ENCODE assay signal across 2 cellular contexts in the genomic region with DNA sequence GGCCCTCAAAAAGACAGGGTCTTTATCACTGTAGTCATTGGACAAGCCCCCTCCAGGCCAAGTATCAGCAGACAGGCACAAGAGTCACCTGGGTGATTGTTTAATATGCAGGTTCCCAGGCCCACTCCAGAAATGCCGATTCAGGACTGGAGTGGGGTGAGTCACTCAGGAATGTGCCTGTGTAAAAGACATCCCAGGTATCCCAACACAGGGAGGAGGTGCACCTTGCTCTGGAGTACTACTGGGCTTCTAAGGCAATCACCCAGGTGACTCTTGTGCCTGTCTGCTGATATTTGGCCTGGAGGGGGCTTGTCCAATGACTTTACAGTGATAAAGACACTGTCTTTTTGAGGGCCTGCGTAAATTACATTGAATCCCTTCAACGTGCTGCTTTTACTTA.
TF ChIP-seq lines count a peak whose summit lies in the region.

No MANE protein-coding gene starts in this region.

TF ChIP-seq in A549, 52 proteins besides CTCF, POLR2A, EP300 and RAD21:
- TF ChIP-seq FOSL2 (IDR thresholded peaks at IDR 0.05) (no peak), FOSL2 (CRISPR knock-in tag; IDR thresholded peaks at IDR 0.05) (0 out of 2 replicates have a peak, but pooled peaks have one; percentile 7), TP53 (CRISPR knock-in tag; IDR thresholded peaks at IDR 0.05) (no peak)

TF ChIP-seq in WTC11, 78 proteins besides CTCF, POLR2A, EP300 and RAD21:
- TF ChIP-seq IRF2 (CRISPR knock-in tag; IDR thresholded peaks at IDR 0.05; ENCODE audit: borderline replicate concordance, low read depth) (no peak), ZNF219 (CRISPR knock-in tag; IDR thresholded peaks at IDR 0.05; ENCODE audit: borderline replicate concordance) (no peak), CREB1 (CRISPR knock-in tag; IDR thresholded peaks at IDR 0.05) (no peak), TEAD1 (CRISPR knock-in tag; IDR thresholded peaks at IDR 0.05) (no peak), GABPB1 (CRISPR knock-in tag; IDR thresholded peaks at IDR 0.05) (no peak)
- TF ChIP-seq, protein P1, sequence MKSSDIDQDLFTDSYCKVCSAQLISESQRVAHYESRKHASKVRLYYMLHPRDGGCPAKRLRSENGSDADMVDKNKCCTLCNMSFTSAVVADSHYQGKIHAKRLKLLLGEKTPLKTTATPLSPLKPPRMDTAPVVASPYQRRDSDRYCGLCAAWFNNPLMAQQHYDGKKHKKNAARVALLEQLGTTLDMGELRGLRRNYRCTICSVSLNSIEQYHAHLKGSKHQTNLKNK (CRISPR knock-in tag; IDR thresholded peaks at IDR 0.05), result no peak
- TF ChIP-seq, protein P2, sequence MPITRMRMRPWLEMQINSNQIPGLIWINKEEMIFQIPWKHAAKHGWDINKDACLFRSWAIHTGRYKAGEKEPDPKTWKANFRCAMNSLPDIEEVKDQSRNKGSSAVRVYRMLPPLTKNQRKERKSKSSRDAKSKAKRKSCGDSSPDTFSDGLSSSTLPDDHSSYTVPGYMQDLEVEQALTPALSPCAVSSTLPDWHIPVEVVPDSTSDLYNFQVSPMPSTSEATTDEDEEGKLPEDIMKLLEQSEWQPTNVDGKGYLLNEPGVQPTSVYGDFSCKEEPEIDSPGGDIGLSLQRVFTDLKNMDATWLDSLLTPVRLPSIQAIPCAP (CRISPR knock-in tag; IDR thresholded peaks at IDR 0.05), result no peak
- TF ChIP-seq, protein P3, sequence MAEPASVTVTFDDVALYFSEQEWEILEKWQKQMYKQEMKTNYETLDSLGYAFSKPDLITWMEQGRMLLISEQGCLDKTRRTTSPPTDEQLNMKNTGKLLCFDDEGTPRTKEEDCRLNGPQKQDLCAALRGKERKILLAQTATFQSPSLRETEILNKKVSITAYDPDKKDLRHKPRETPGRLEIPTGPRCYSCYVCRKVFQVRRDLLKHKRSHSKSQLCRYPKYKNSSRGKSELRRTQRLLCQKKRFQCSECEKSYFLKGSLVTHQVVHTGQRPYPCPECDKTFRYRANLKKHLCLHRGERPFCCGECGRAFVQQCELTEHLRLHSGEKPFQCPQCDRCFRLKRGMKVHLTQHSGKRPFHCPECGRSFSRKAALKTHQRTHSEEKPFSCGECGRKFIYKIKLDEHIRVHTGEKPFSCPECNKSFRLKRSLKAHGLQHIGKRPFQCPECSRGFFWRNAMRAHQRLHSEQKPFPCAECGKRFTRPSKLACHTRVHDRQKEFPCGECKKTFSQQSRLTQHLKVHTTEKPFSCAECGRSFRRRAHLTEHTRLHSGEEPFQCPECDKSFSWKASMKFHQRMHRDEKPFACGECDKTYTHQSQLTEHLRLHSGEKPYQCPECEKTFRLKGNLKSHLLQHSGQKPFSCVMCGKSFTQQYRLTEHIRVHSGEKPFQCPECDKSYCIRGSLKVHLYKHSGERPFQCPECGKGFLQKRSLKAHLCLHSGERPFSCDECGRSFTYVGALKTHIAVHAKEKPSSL (CRISPR knock-in tag; conservative IDR thresholded peaks at IDR 0.05), result no peak
- TF ChIP-seq, protein P4, sequence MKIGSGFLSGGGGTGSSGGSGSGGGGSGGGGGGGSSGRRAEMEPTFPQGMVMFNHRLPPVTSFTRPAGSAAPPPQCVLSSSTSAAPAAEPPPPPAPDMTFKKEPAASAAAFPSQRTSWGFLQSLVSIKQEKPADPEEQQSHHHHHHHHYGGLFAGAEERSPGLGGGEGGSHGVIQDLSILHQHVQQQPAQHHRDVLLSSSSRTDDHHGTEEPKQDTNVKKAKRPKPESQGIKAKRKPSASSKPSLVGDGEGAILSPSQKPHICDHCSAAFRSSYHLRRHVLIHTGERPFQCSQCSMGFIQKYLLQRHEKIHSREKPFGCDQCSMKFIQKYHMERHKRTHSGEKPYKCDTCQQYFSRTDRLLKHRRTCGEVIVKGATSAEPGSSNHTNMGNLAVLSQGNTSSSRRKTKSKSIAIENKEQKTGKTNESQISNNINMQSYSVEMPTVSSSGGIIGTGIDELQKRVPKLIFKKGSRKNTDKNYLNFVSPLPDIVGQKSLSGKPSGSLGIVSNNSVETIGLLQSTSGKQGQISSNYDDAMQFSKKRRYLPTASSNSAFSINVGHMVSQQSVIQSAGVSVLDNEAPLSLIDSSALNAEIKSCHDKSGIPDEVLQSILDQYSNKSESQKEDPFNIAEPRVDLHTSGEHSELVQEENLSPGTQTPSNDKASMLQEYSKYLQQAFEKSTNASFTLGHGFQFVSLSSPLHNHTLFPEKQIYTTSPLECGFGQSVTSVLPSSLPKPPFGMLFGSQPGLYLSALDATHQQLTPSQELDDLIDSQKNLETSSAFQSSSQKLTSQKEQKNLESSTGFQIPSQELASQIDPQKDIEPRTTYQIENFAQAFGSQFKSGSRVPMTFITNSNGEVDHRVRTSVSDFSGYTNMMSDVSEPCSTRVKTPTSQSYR (CRISPR knock-in tag; IDR thresholded peaks at IDR 0.05), result no peak
- TF ChIP-seq, protein P5, sequence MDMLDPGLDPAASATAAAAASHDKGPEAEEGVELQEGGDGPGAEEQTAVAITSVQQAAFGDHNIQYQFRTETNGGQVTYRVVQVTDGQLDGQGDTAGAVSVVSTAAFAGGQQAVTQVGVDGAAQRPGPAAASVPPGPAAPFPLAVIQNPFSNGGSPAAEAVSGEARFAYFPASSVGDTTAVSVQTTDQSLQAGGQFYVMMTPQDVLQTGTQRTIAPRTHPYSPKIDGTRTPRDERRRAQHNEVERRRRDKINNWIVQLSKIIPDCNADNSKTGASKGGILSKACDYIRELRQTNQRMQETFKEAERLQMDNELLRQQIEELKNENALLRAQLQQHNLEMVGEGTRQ (CRISPR knock-in tag; IDR thresholded peaks at IDR 0.05), result no peak
- TF ChIP-seq, protein P6, sequence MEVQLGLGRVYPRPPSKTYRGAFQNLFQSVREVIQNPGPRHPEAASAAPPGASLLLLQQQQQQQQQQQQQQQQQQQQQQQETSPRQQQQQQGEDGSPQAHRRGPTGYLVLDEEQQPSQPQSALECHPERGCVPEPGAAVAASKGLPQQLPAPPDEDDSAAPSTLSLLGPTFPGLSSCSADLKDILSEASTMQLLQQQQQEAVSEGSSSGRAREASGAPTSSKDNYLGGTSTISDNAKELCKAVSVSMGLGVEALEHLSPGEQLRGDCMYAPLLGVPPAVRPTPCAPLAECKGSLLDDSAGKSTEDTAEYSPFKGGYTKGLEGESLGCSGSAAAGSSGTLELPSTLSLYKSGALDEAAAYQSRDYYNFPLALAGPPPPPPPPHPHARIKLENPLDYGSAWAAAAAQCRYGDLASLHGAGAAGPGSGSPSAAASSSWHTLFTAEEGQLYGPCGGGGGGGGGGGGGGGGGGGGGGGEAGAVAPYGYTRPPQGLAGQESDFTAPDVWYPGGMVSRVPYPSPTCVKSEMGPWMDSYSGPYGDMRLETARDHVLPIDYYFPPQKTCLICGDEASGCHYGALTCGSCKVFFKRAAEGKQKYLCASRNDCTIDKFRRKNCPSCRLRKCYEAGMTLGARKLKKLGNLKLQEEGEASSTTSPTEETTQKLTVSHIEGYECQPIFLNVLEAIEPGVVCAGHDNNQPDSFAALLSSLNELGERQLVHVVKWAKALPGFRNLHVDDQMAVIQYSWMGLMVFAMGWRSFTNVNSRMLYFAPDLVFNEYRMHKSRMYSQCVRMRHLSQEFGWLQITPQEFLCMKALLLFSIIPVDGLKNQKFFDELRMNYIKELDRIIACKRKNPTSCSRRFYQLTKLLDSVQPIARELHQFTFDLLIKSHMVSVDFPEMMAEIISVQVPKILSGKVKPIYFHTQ (CRISPR knock-in tag; IDR thresholded peaks at IDR 0.05), result no peak
TF ChIP-seq in WTC11: peak in this region for 0.
